8 cellular contexts compared by ENCODE assay signal in genomic region chr6:55240975-55241605, GRCh38.
DNase-seq lines count a peak whose midpoint lies in the region; ATAC-seq, FAIRE-seq and TF ChIP-seq lines count a peak whose summit lies in the region.
"Not testable (repeated sequence)": the region's sequence is repeated elsewhere in the genome, so short reads cannot be mapped to it uniquely, and the experiment has no call there.

No MANE protein-coding gene starts in this region.

- H3K9me3 Mint-ChIP-seq in H9, brain: not testable (repeated sequence)

- H4K20me1 ChIP-seq in H9 (ENCODE audit: control insufficient read depth, insufficient read depth, insufficient read length), result not testable (repeated sequence)

- H2BK120ac ChIP-seq in H9 (ENCODE audit: low read depth, low read length, poor library complexity, severe bottlenecking), result not testable (repeated sequence)

- H3T11ph ChIP-seq in H9 (ENCODE audit: low read length), result not testable (repeated sequence)

- H3K4me1 ChIP-seq in H9 (ENCODE audit: insufficient read depth, low read length); foreskin keratinocyte: not testable (repeated sequence)
- H3K4me1 ChIP-seq in thoracic aorta (ENCODE audit: control insufficient read depth in 1 of 2, low read depth in 2 of 2), result peaks cover 0 to 11% of the 10 kb centered on the region in 2 donors

- H3K23ac ChIP-seq in H9 (ENCODE audit: insufficient read length, low read depth, low read length), result not testable (repeated sequence)

- not testable (repeated sequence) for H3K79me2 ChIP-seq in H9 (ENCODE audit: insufficient read depth, low read length)

- H3K27me3 ChIP-seq in H9 (ENCODE audit: insufficient read depth, low read length); foreskin keratinocyte; thoracic aorta (replicated peaks; ENCODE audit: insufficient read depth): not testable (repeated sequence)

- not testable (repeated sequence) for H3K27ac Mint-ChIP-seq in H9, brain

- H2BK20ac ChIP-seq in H9 (ENCODE audit: low read depth, low read length, poor library complexity, severe bottlenecking), result not testable (repeated sequence)

- H3K79me1 ChIP-seq in H9 (ENCODE audit: insufficient read depth, low read depth, low read length, poor library complexity, severe bottlenecking), result not testable (repeated sequence)

- not testable (repeated sequence) for H3K9me3 ChIP-seq in H9 (ENCODE audit: control insufficient read depth, low read depth, low read length); thoracic aorta

- DNase-seq in COR-L47 (lab: John Stamatoyannopoulos, UW) (peak; percentile 30), NB4 (ENCODE audit: low read depth) (peak; percentile 37), RCC 7860 (ENCODE audit: low spot score) (peak; percentile 7), foreskin keratinocyte (peak in 1 of 2 donors; percentile 27), medulla oblongata (ENCODE audit: extremely low spot score) (peak; percentile 16)
- DNase-seq in H9; thoracic aorta (ENCODE audit: low spot score): not testable (repeated sequence)

- not testable (repeated sequence) for H3K14ac ChIP-seq in H9 (ENCODE audit: insufficient read depth, low read length)

- H3K4me3 Mint-ChIP-seq in H9, brain: not testable (repeated sequence)

- not testable (repeated sequence) for H2AFZ ChIP-seq in H9 (ENCODE audit: low read length)

- not testable (repeated sequence) for TF ChIP-seq POLR2A in NB4 (IDR thresholded peaks at IDR 0.05; ENCODE audit: extremely low read depth, insufficient read length)

- not testable (repeated sequence) for H2BK15ac ChIP-seq in H9 (ENCODE audit: low read depth, low read length)

- H3K9ac ChIP-seq in H9 (ENCODE audit: extremely low read depth, insufficient read length, low read length), result not testable (repeated sequence)

- H3K4me1 Mint-ChIP-seq in H9, result not testable (repeated sequence)
- H3K4me1 Mint-ChIP-seq in brain, result peaks cover 11% of the 10 kb centered on the region

- H3K23me2 ChIP-seq in H9 (ENCODE audit: insufficient read length, low read depth, low read length, poor library complexity, severe bottlenecking), result not testable (repeated sequence)

- not testable (repeated sequence) for H3K18ac ChIP-seq in H9 (ENCODE audit: insufficient read length, low read depth, low read length)

- not testable (repeated sequence) for H3K27me3 Mint-ChIP-seq in H9 (ENCODE audit: low read depth); brain

- not testable (repeated sequence) for H2BK5ac ChIP-seq in H9 (ENCODE audit: insufficient read length, low read length)

- peak; percentile 53 for ATAC-seq in foreskin keratinocyte
- ATAC-seq in thoracic aorta (ENCODE audit: insufficient number of reproducible peaks, low FRiP score, low read depth), result not testable (repeated sequence)

- no CpG with 5 or more reads among the region's 6 CpGs for WGBS in H9 (ENCODE audit: extremely low coverage, insufficient read length, low lambda C conversion rate)

- not testable (repeated sequence) for H2BK12ac ChIP-seq in H9 (ENCODE audit: insufficient read length, low read depth, low read length)

- TF ChIP-seq CTCF in H9 (conservative IDR thresholded peaks at IDR 0.05) (peak; percentile 72), NB4 (IDR thresholded peaks at IDR 0.05; ENCODE audit: low read depth, low read length) (peak; percentile 31), brain (conservative IDR thresholded peaks at IDR 0.05) (peak; percentile 76 to 81), foreskin keratinocyte (conservative IDR thresholded peaks at IDR 0.05) (peak; percentile 89), thoracic aorta (IDR thresholded peaks at IDR 0.05) (peak; percentile 34)

- H4K5ac ChIP-seq in H9 (ENCODE audit: insufficient read length, low read depth, low read length), result not testable (repeated sequence)

- not testable (repeated sequence) for H3K4me3 ChIP-seq in NB4 (ENCODE audit: low read depth, low read length); thoracic aorta

- not testable (repeated sequence) for H3K4me2 ChIP-seq in H9 (ENCODE audit: insufficient read depth, insufficient read length, low read length)

- not testable (repeated sequence) for H3K27ac ChIP-seq in H9 (ENCODE audit: insufficient read length, low read depth, low read length); foreskin keratinocyte; thoracic aorta

- not testable (repeated sequence) for H4K91ac ChIP-seq in H9 (ENCODE audit: insufficient read length, low read depth, low read length)

- H3K36me3 ChIP-seq in thoracic aorta, result not testable (repeated sequence)

- peak; percentile 75 for FAIRE-seq in RCC 7860 (lab: Jason Lieb, UNC)

- not testable (repeated sequence) for H2AK5ac ChIP-seq in H9 (ENCODE audit: insufficient read length, low read length)

- H4K8ac ChIP-seq in H9 (replicated peaks; ENCODE audit: insufficient read length, low read depth, low read length), result not testable (repeated sequence)

- not testable (repeated sequence) for H3K56ac ChIP-seq in H9 (ENCODE audit: insufficient read length, low read depth, low read length)

- H3K4ac ChIP-seq in H9 (ENCODE audit: low read depth, low read length), result not testable (repeated sequence)

- H3K36me3 Mint-ChIP-seq in H9 (ENCODE audit: insufficient read depth in 1 of 3, low read depth in 3 of 3); brain: not testable (repeated sequence)

Comparison
In these comparisons a context has a peak if more than half of its experiments do, and no peak if none do; other contexts are left out.
1. CTCF ChIP-seq: peak in every context shown above with its lines; median percentile 89 in foreskin keratinocyte; 78 in brain; 72 in H9; 34 in thoracic aorta; 31 in NB4.